In genomic region chr15:59321000-59321689, GRCh38 we compare ENCODE assay signal across 20 cellular contexts. TPM values are rescaled to one million over a fixed set of nuclear protein-coding genes. Genes with fewer than 3 reads are reported as not detected.
A peak's percentile ranks its signal among the peaks of the same experiment; 100 is the strongest.
DNase-seq lines count a peak whose midpoint lies in the region; ATAC-seq, FAIRE-seq and TF ChIP-seq lines count a peak whose summit lies in the region.
"Had no signal": no experiment of that assay in that cellular context is flagged by ENCODE, and none has a peak within 500 bp of the region (broad histone marks: within the 10 kb centered on the region; RNA-seq: fewer than 3 reads in every experiment).

No MANE protein-coding gene starts in this region.

- TF ChIP-seq CTCF in OCI-LY7 (conservative IDR thresholded peaks at IDR 0.05; ENCODE audit: low read length), result no peak

- no TSS peak for BruUV-seq in OCI-LY7 (replicated peaks; lab: Mats Ljungman, UMichigan)

- no peaks in the 10 kb centered on the region for H3K4me1 ChIP-seq in OCI-LY7 (ENCODE audit: insufficient read depth, low read length, poor library complexity, severe bottlenecking)

- H3K36me3 ChIP-seq in OCI-LY7 (ENCODE audit: insufficient read depth, low read length), result no peaks in the 10 kb centered on the region
- H3K36me3 ChIP-seq: BLaER1 treated with 17β-estradiol and CSF1 and Interleukin-3, amounts not matched to agents 10 nM and 100 nM; HAP-1 had no signal

- H3K4me3 ChIP-seq in OCI-LY7 (ENCODE audit: low read depth, low read length, poor library complexity, severe bottlenecking), result no peak overlapping the region
- H3K4me3 ChIP-seq: BLaER1 treated with 17β-estradiol and CSF1 and Interleukin-3, amounts not matched to agents 10 nM and 100 nM; GM23248; HAP-1; PC-9 had no signal

- peaks cover 47% of the 10 kb centered on the region for H3K27me3 Mint-ChIP-seq in T-helper 2 cell treated with Interferon-gamma antibody and Interleukin-4, amounts not matched to agents 5 μg/mL and 100 μg/mL, for 36 hours (ENCODE audit: low read depth)
- H3K27me3 Mint-ChIP-seq in memory B cell, result no peaks in the 10 kb centered on the region

- FAIRE-seq in GM19239 (lab: Jason Lieb, UNC), result peak; percentile 26

- CTCF ChIA-PET in OCI-LY7 (lab: Charles Lee; ENCODE audit: unreplicated experiment), result no interaction called here

- H3K36me3 Mint-ChIP-seq in T-helper 2 cell treated with Interferon-gamma antibody and Interleukin-4, amounts not matched to agents 5 μg/mL and 100 μg/mL, for 36 hours (ENCODE audit: low read depth), result peaks cover 14% of the 10 kb centered on the region
- peaks cover 7% of the 10 kb centered on the region for H3K36me3 Mint-ChIP-seq in memory B cell

- intact Hi-C loops in OCI-LY7 (cut with micrococcal nuclease; ENCODE audit: unreplicated experiment), result no loop called here

- POLR2A ChIA-PET in OCI-LY7 (lab: Charles Lee), result no interaction called here

- no peaks in the 10 kb centered on the region for H4K20me1 ChIP-seq in OCI-LY7 (ENCODE audit: insufficient read depth, low read length)

- peak overlapping the region; percentile 53 for H3K27ac Mint-ChIP-seq in T-helper 2 cell treated with Interferon-gamma antibody and Interleukin-4, amounts not matched to agents 5 μg/mL and 100 μg/mL, for 36 hours
- peak overlapping the region; percentile 8 for H3K27ac Mint-ChIP-seq in memory B cell
- H3K27ac Mint-ChIP-seq: T-helper 1 cell treated with Interleukin-12 subunit alpha and Interleukin-12 subunit beta and Interleukin-4 antibody, amounts not matched to agents 30 μg/mL and 1 μg/mL, for 36 hours had no signal

- 0 out of 2 replicates have a peak, but pooled peaks cover 3% of the 10 kb centered on the region for H3K9me3 ChIP-seq in OCI-LY7 (ENCODE audit: low read length)
- H3K9me3 ChIP-seq: HAP-1 had no signal

- H3K79me2 ChIP-seq in OCI-LY7 (ENCODE audit: insufficient read depth, low read depth, low read length), result no peaks in the 10 kb centered on the region

- DNase-seq in DMS 273 (lab: John Stamatoyannopoulos, UW; ENCODE audit: unreplicated experiment) (peak; percentile 47), GM19239 (ENCODE audit: insufficient read length, low spot score) (no peak), memory B cell (ENCODE audit: low spot score in 2 of 2) (no peak), OCI-LY7 (ENCODE audit: low spot score) (no peak)
- DNase-seq in T-helper 2 cell treated with Interferon-gamma antibody and Interleukin-4, amounts not matched to agents 5 μg/mL and 100 μg/mL, for 36 hours (ENCODE audit: low spot score), result no peak
- DNase-seq: DMS153, GF-D8, GM23248, NCI-H1105 treated with DMSO at 0.1 percent for 48 hours, NCI-H1694, NCI-H2227 treated with DMSO at 0.1 percent for 48 hours, NCI-H510A treated with DMSO at 0.1 percent for 48 hours, NCI-H82, PC-9 had no signal

- H3K4me2 ChIP-seq in OCI-LY7 (ENCODE audit: low read length), result no peak overlapping the region
- H3K4me2 ChIP-seq: PC-9 had no signal

- ATAC-seq in memory B cell (ENCODE audit: low read depth), result no peak
- ATAC-seq in GM21786 (IDR thresholded peaks at IDR 0.05; ENCODE audit: unreplicated experiment), result no peak
- no peak for ATAC-seq in GM18498 (IDR thresholded peaks at IDR 0.05; ENCODE audit: unreplicated experiment)
- no peak for ATAC-seq in GM18858 (IDR thresholded peaks at IDR 0.05; ENCODE audit: unreplicated experiment)

- no peak overlapping the region for H3K27ac ChIP-seq in OCI-LY7 (ENCODE audit: low read depth, low read length, poor library complexity, severe bottlenecking)
- H3K27ac ChIP-seq: BLaER1 treated with 17β-estradiol and CSF1 and Interleukin-3, amounts not matched to agents 10 nM and 100 nM; GM23248; PC-9 had no signal

- H3K4me3 Mint-ChIP-seq in T-helper 2 cell treated with Interferon-gamma antibody and Interleukin-4, amounts not matched to agents 5 μg/mL and 100 μg/mL, for 36 hours, result peak overlapping the region; percentile 36
- no peak overlapping the region for H3K4me3 Mint-ChIP-seq in memory B cell
- H3K4me3 Mint-ChIP-seq: T-helper 1 cell treated with Interleukin-12 subunit alpha and Interleukin-12 subunit beta and Interleukin-4 antibody, amounts not matched to agents 30 μg/mL and 1 μg/mL, for 36 hours had no signal

- H3K9me2 ChIP-seq in OCI-LY7 (ENCODE audit: insufficient read depth, low read length), result no peaks in the 10 kb centered on the region

- peaks cover 33% of the 10 kb centered on the region for H3K9me3 Mint-ChIP-seq in T-helper 2 cell treated with Interferon-gamma antibody and Interleukin-4, amounts not matched to agents 5 μg/mL and 100 μg/mL, for 36 hours
- H3K9me3 Mint-ChIP-seq in memory B cell, result peaks cover 3% of the 10 kb centered on the region

- H2AFZ ChIP-seq in OCI-LY7 (ENCODE audit: low read length), result no peak overlapping the region
- H2AFZ ChIP-seq: GM23248, PC-9 had no signal

- H3K4me1 Mint-ChIP-seq in T-helper 2 cell treated with Interferon-gamma antibody and Interleukin-4, amounts not matched to agents 5 μg/mL and 100 μg/mL, for 36 hours (ENCODE audit: low read depth), result peaks cover 25% of the 10 kb centered on the region
- H3K4me1 Mint-ChIP-seq in memory B cell, result peaks cover 20% of the 10 kb centered on the region

RNA-seq across cellular contexts. Expression of gene MYO1E, which starts 51.5 kb away (rescaled TPM):
- total RNA-seq in OCI-LY7 (2014; rRNA removed; shearing (Covaris generic)), result 0.72 and 1.5 TPM in 2 replicates
- total RNA-seq in OCI-LY7 (2022), result 17.3 and 26.5 TPM in 2 replicates
